Comparison of ENCODE assay signal across 8 cellular contexts in genomic region chr3:134795776-134796312, GRCh38. TPM values are rescaled to one million over a fixed set of nuclear protein-coding genes. Genes with fewer than 3 reads are reported as not detected.
A peak's percentile ranks its signal among the peaks of the same experiment; 100 is the strongest.
DNase-seq lines count a peak whose midpoint lies in the region; ATAC-seq and TF ChIP-seq lines count a peak whose summit lies in the region.

No MANE protein-coding gene starts in this region.

- DNase-seq in GM12865 (ENCODE audit: low read depth) (no peak), T-helper 17 cell (no peak), heart left ventricle (no peak), gastrocnemius medialis (no peak), 8988T (no peak), NCI-H2029 (lab: John Stamatoyannopoulos, UW) (no peak)

- H3K27me3 Mint-ChIP-seq in T-helper 17 cell: peaks cover 61% of the 10 kb centered on the region

- no peak overlapping the region for H3K27ac Mint-ChIP-seq in T-helper 17 cell

- peaks cover 16% of the 10 kb centered on the region for H3K4me1 Mint-ChIP-seq in T-helper 17 cell

- TF ChIP-seq POLR2A in heart left ventricle (IDR thresholded peaks at IDR 0.05) (no peak), gastrocnemius medialis (IDR thresholded peaks at IDR 0.05) (no peak)

- H3K27me3 ChIP-seq in heart left ventricle (peaks cover 8 to 44% (median 28%) of the 10 kb centered on the region in 9 donors), gastrocnemius medialis (no peaks in the 10 kb centered on the region)

- 0 to 1% (median 1%) methylated on average over 23 to 49 of the region's 49 CpGs for WGBS in heart left ventricle, 4 donors

- H3K36me3 Mint-ChIP-seq in T-helper 17 cell (ENCODE audit: low read depth): peaks cover 3% of the 10 kb centered on the region

- no peaks in the 10 kb centered on the region for H3K36me3 ChIP-seq in heart left ventricle
- no peaks in the 10 kb centered on the region for H3K36me3 ChIP-seq in gastrocnemius medialis

- no peaks in the 10 kb centered on the region for H3K9me3 ChIP-seq in T-helper 17 cell (ENCODE audit: control insufficient read depth, low read length, poor library complexity, severe bottlenecking)
- no peaks in the 10 kb centered on the region for H3K9me3 ChIP-seq in heart left ventricle
- H3K9me3 ChIP-seq in gastrocnemius medialis: no peaks in the 10 kb centered on the region

- in situ Hi-C loops in gastrocnemius medialis (cut with MboI; ENCODE audit: low sequenced_read_pairs in 4 of 4): loop anchor here (10.0 to 25.0 kb wide), 6 partner anchors 449 to 1241 kb away; no protein-coding TSS in a partner anchor

- peak overlapping the region in 2 of 12 donors; percentile 8 to 78 for H3K27ac ChIP-seq in heart left ventricle
- peak overlapping the region; percentile 72 to 86 (median 74) for H3K27ac ChIP-seq in gastrocnemius medialis

- TF ChIP-seq CTCF in GM12865 (IDR thresholded peaks at IDR 0.05; ENCODE audit: insufficient read depth, low read depth, low read length, missing control alignments): no peak
- TF ChIP-seq CTCF in heart left ventricle (IDR thresholded peaks at IDR 0.05): no peak
- no peak for TF ChIP-seq CTCF in gastrocnemius medialis (IDR thresholded peaks at IDR 0.05 in 4 of 5, conservative IDR thresholded peaks at IDR 0.05 in 1 of 5)

- H3K4me3 ChIP-seq in GM12865 (ENCODE audit: low read depth, low read length) (peak overlapping the region; percentile 47), heart left ventricle (peak overlapping the region; percentile 30 to 76 (median 56)), gastrocnemius medialis (peak overlapping the region; percentile 63 to 77 (median 72))

- ATAC-seq in HG02588 (IDR thresholded peaks at IDR 0.05; ENCODE audit: unreplicated experiment): peak; percentile 7
- no peak for ATAC-seq in T-helper 17 cell
- ATAC-seq in heart left ventricle: peak in 1 of 4 donors; percentile 9
- ATAC-seq in gastrocnemius medialis: peak; percentile 7 to 19
- ATAC-seq in GM18858 (IDR thresholded peaks at IDR 0.05; ENCODE audit: unreplicated experiment): no peak

- H3K4me1 ChIP-seq in heart left ventricle (peaks cover 0 to 28% (median 16%) of the 10 kb centered on the region in 12 donors), gastrocnemius medialis (peaks cover 22 to 34% of the 10 kb centered on the region in 2 donors)

- H3K4me3 Mint-ChIP-seq in T-helper 17 cell: peak overlapping the region; percentile 95

- intact Hi-C loops in heart left ventricle (cut with DNase I) (loop anchor here in 9 of 10 donors (2.0 to 10.0 kb wide), 12 partner anchors 195 to 1249 kb away; no protein-coding TSS in a partner anchor), gastrocnemius medialis (cut with DNase I; ENCODE audit: low total_unique reads) (loop anchor here (1.0 to 10.0 kb wide), 5 partner anchors 99 to 1099 kb away; no protein-coding TSS in a partner anchor)

RNA-seq across cellular contexts. Expression of gene EPHB1, which starts 0.8 kb away (rescaled TPM):
- total RNA-seq in T-helper 17 cell (1 to 10 TPM; 1.3 to 3.5 TPM), heart left ventricle (1 to 10 TPM in 6 of 9 donors, under 1 TPM in 3; 0.31 to 2.2 (median 1.1) TPM), gastrocnemius medialis (1 to 10 TPM in 3 of 4 donors, under 1 TPM in 1; 1.00 to 8.9 (median 4.5) TPM)
- polyA plus RNA-seq in heart left ventricle: under 1 TPM; 0.42 to 0.49 TPM

Comparison
In these comparisons a context has a peak if more than half of its experiments do, and no peak if none do; other contexts are left out.
1. ATAC-seq: peak in HG02588 (single experiment) and gastrocnemius medialis (2 of 2); none in T-helper 17 cell (single experiment) and GM18858 (single experiment).
2. Peak in every context shown above with its lines, with median percentiles within 50 percentile points of each other: H3K4me3 ChIP-seq.